ENCODE assay signal across 26 cellular contexts in the genomic region with DNA sequence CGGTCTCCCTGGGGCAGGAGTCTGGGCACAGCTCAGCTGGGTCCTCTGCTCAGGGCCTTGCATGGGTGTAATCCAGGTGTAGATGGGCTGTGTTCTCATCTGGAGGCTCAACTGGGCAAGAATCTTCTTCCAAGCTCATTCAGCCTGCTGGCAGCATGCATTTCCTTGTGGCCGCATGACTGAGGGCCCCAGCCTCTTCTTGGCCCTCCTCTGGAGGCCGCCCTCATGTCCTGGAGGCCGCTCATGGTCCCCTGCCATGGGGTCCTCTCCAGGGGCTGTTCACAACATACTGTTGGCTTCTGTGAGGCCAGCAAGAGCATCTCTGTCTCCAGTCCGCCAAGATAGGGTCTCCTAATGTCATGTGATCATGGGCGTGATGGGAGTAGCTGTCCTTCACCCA.
"Had no signal": no experiment of that assay in that cellular context is flagged by ENCODE, and none has a peak within 500 bp of the region (broad histone marks: within the 10 kb centered on the region; RNA-seq: fewer than 3 reads in every experiment).

No MANE protein-coding gene starts in this region.

- H3K4me1 ChIP-seq: ascending aorta, breast epithelium, colonic mucosa, esophagus squamous epithelium, gastroesophageal sphincter had no signal

- H3K4me1 Mint-ChIP-seq: activated T-helper 17 cell treated with anti-CD3 and anti-CD28 coated beads, Interleukin-2, amount 50 U/mL, for 72 hours had no signal

- H3K27me3 ChIP-seq: ascending aorta, breast epithelium, cardiac muscle cell, colonic mucosa, esophagus squamous epithelium, gastroesophageal sphincter had no signal

- H3K4me3 ChIP-seq: ascending aorta, breast epithelium, cardiac muscle cell, colonic mucosa, esophagus squamous epithelium, gastroesophageal sphincter had no signal

- H3K27me3 Mint-ChIP-seq: activated CD4-positive, alpha-beta T cell treated with anti-CD3 and anti-CD28 coated beads for 36 hours; activated CD8-positive, alpha-beta T cell treated with anti-CD3 and anti-CD28 coated beads for 36 hours; activated naive CD8-positive, alpha-beta T cell treated with anti-CD3 and anti-CD28 coated beads, Interleukin-2, amount 10 ng/mL, durations not matched to agents 7 days and 5 days; activated T-helper 17 cell treated with anti-CD3 and anti-CD28 coated beads, Interleukin-2, amount 50 U/mL, for 72 hours had no signal

- DNase-seq: activated CD4-positive, alpha-beta T cell treated with anti-CD3 and anti-CD28 coated beads for 36 hours; activated CD4-positive, alpha-beta T cell treated with anti-CD3 and anti-CD28 coated beads, Interleukin-2, amount 50 U/mL, for 1 hour; activated CD4-positive, alpha-beta T cell treated with anti-CD3 and anti-CD28 coated beads, Interleukin-2, amount 50 U/mL, for 48 hours; activated CD4-positive, CD25-positive, alpha-beta regulatory T cell; activated CD4-positive, CD25-positive, alpha-beta regulatory T cell treated with anti-CD3 and anti-CD28 coated beads, Interleukin-2, amount 50 U/mL, for 72 hours; activated CD8-positive, alpha-beta memory T cell treated with anti-CD3 and anti-CD28 coated beads for 24 hours; activated CD8-positive, alpha-beta T cell treated with anti-CD3 and anti-CD28 coated beads for 36 hours; activated gamma-delta T cell; activated naive CD4-positive, alpha-beta T cell; activated naive CD4-positive, alpha-beta T cell treated with anti-CD3 and anti-CD28 coated beads, Interleukin-2, amount 10 ng/mL, durations not matched to agents 7 days and 5 days; activated naive CD8-positive, alpha-beta T cell treated with anti-CD3 and anti-CD28 coated beads, Interleukin-2, amount 10 ng/mL, durations not matched to agents 7 days and 5 days; activated T-cell treated with anti-CD3 and anti-CD28 coated beads, Interleukin-2, amount 50 U/mL, for 4 hours; colonic mucosa; effector CD8-positive, alpha-beta T cell; esophagus squamous epithelium; foreskin melanocyte; T-helper 2 cell had no signal

- H3K9me3 Mint-ChIP-seq: activated CD8-positive, alpha-beta T cell treated with anti-CD3 and anti-CD28 coated beads for 36 hours had no signal

- H3K36me3 Mint-ChIP-seq: activated naive CD4-positive, alpha-beta T cell treated with anti-CD3 and anti-CD28 coated beads, Interleukin-2, amount 10 ng/mL, durations not matched to agents 7 days and 5 days; activated naive CD8-positive, alpha-beta T cell treated with anti-CD3 and anti-CD28 coated beads, Interleukin-2, amount 10 ng/mL, durations not matched to agents 7 days and 5 days had no signal

- H3K36me3 ChIP-seq: breast epithelium, cardiac muscle cell, colonic mucosa had no signal

- H3K4me3 Mint-ChIP-seq: activated CD4-positive, alpha-beta T cell treated with anti-CD3 and anti-CD28 coated beads for 36 hours; activated CD8-positive, alpha-beta T cell treated with anti-CD3 and anti-CD28 coated beads for 36 hours; activated naive CD4-positive, alpha-beta T cell treated with anti-CD3 and anti-CD28 coated beads, Interleukin-2, amount 10 ng/mL, durations not matched to agents 7 days and 5 days; activated naive CD8-positive, alpha-beta T cell treated with anti-CD3 and anti-CD28 coated beads, Interleukin-2, amount 10 ng/mL, durations not matched to agents 7 days and 5 days; activated T-cell treated with anti-CD3 and anti-CD28 coated beads, Interleukin-2, amount 50 U/mL, for 4 hours; activated T-helper 17 cell treated with anti-CD3 and anti-CD28 coated beads, Interleukin-2, amount 50 U/mL, for 72 hours; brain; central memory CD8-positive, alpha-beta T cell had no signal

- H3K9me3 ChIP-seq: ascending aorta, colonic mucosa had no signal

- H3K27ac ChIP-seq: ascending aorta, breast epithelium, cardiac muscle cell, colonic mucosa, epithelial cell of prostate, esophagus squamous epithelium, gastroesophageal sphincter had no signal

- ATAC-seq: activated CD4-positive, alpha-beta T cell treated with anti-CD3 and anti-CD28 coated beads for 36 hours; activated CD8-positive, alpha-beta T cell treated with anti-CD3 and anti-CD28 coated beads for 36 hours; activated naive CD4-positive, alpha-beta T cell treated with anti-CD3 and anti-CD28 coated beads, Interleukin-2, amount 50 U/mL, for 72 hours; activated T-cell treated with anti-CD3 and anti-CD28 coated beads, Interleukin-2, amount 50 U/mL, for 4 hours; activated T-helper 17 cell treated with anti-CD3 and anti-CD28 coated beads, Interleukin-2, amount 50 U/mL, for 72 hours; gastroesophageal sphincter had no signal

- H3K27ac Mint-ChIP-seq: activated CD4-positive, alpha-beta T cell treated with anti-CD3 and anti-CD28 coated beads for 36 hours; activated CD8-positive, alpha-beta T cell treated with anti-CD3 and anti-CD28 coated beads for 36 hours; activated naive CD4-positive, alpha-beta T cell treated with anti-CD3 and anti-CD28 coated beads, Interleukin-2, amount 10 ng/mL, durations not matched to agents 7 days and 5 days; activated naive CD4-positive, alpha-beta T cell treated with anti-CD3 and anti-CD28 coated beads, Interleukin-2, amount 50 U/mL, for 72 hours; activated naive CD8-positive, alpha-beta T cell treated with anti-CD3 and anti-CD28 coated beads, Interleukin-2, amount 10 ng/mL, durations not matched to agents 7 days and 5 days; activated T-helper 17 cell treated with anti-CD3 and anti-CD28 coated beads, Interleukin-2, amount 50 U/mL, for 72 hours; brain had no signal
